13 cellular contexts compared by ENCODE assay signal in the genomic region with DNA sequence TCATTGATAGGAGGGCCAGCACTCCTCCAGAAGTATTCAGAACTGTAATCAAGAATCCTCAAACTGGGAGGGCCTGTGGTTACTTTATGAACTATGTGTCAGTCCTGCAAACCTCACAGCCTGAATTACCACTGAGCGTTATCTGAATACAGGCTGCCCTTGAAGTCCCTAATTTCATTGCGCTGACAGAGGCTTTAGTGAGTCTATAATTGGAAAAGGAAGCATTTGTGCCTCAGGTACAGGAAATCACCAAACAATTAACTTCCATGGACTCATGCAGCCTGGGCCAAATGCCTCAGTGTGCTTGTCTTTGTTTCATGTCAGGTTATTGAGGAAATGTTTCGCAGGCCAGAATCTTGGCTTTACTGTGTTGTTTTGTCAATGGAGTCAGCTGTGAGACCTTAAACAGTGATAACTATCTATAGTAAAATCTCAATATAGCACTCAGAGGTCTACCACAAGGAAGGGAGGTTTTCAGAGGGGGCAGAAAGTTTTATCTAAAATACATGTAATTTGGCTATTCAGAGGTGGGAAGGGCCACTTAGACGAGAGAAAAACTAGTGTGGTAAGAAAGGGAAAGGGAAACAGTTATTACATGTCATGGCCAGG. TPM values are rescaled to one million over a fixed set of nuclear protein-coding genes. Genes with fewer than 3 reads are reported as not detected.
DNase-seq lines count a peak whose midpoint lies in the region; ATAC-seq, FAIRE-seq and TF ChIP-seq lines count a peak whose summit lies in the region.
"Had no signal": no experiment of that assay in that cellular context is flagged by ENCODE, and none has a peak within 500 bp of the region (broad histone marks: within the 10 kb centered on the region; RNA-seq: fewer than 3 reads in every experiment).

No MANE protein-coding gene starts in this region.

- DNase-seq in GM12891 (ENCODE audit: insufficient read length, low spot score), result no peak
- DNase-seq in NCI-H226, result peak; percentile 51
- no peak for DNase-seq in bronchial epithelial cell (ENCODE audit: low read depth)
- no peak for DNase-seq in neural progenitor cell (ENCODE audit: low spot score)
- no peak for DNase-seq in NCI-H82 treated with DMSO at 0.1 percent for 48 hours (lab: John Stamatoyannopoulos, UW; ENCODE audit: unreplicated experiment)
- DNase-seq in dorsolateral prefrontal cortex, result no peak
- no peak for DNase-seq in trophoblast cell
- DNase-seq: activated CD8-positive, alpha-beta T cell treated with anti-CD3 and anti-CD28 coated beads, Interleukin-2, amount 10 ng/mL, durations not matched to agents 7 days and 5 days; activated gamma-delta T cell treated with Interleukin-2 at 50 U/mL for 16 hours; GF-D8; NCI-H2029 had no signal

- H3K14ac ChIP-seq in trophoblast cell (ENCODE audit: low read length), result no peak overlapping the region

- H3K18ac ChIP-seq in trophoblast cell (ENCODE audit: low read length), result no peak overlapping the region

- peaks cover 2% of the 10 kb centered on the region for H3K27me3 Mint-ChIP-seq in neural progenitor cell (ENCODE audit: insufficient read depth, low read depth)

- H2AFZ ChIP-seq in neural progenitor cell (replicated peaks), result no peak overlapping the region
- no peak overlapping the region for H2AFZ ChIP-seq in trophoblast cell (ENCODE audit: insufficient read depth, low read length, poor library complexity)

- no peak overlapping the region for H3K23ac ChIP-seq in trophoblast cell (ENCODE audit: low read length)

- H2BK12ac ChIP-seq in trophoblast cell (ENCODE audit: low read length), result no peak overlapping the region

- no peaks in the 10 kb centered on the region for H3K9me3 ChIP-seq in neural progenitor cell (ENCODE audit: low read depth)
- H3K9me3 ChIP-seq in trophoblast cell (ENCODE audit: insufficient read depth, low read depth, low read length), result no peaks in the 10 kb centered on the region

- H3K4me1 ChIP-seq in neural progenitor cell (peaks cover 24% of the 10 kb centered on the region), trophoblast cell (ENCODE audit: control insufficient read depth in 1 of 2, insufficient read depth in 2 of 2, low read length in 2 of 2) (peaks cover 0 to 2% of the 10 kb centered on the region in 2 experiments)

- FAIRE-seq in GM12891 (lab: Jason Lieb, UNC) (peak; percentile 69), bronchial epithelial cell (lab: Jason Lieb, UNC) (peak; percentile 28)

- H3K27ac ChIP-seq in neural progenitor cell, result peak overlapping the region; percentile 43
- H3K27ac ChIP-seq in dorsolateral prefrontal cortex, result peak overlapping the region in 1 of 59 donors; percentile 27
- no peak overlapping the region for H3K27ac ChIP-seq in trophoblast cell (ENCODE audit: low read depth, low read length)
- H3K27ac ChIP-seq: C4-2B had no signal

- ATAC-seq in GM18870 (IDR thresholded peaks at IDR 0.05; ENCODE audit: unreplicated experiment), result no peak
- ATAC-seq: activated CD8-positive, alpha-beta T cell treated with anti-CD3 and anti-CD28 coated beads, Interleukin-2, amount 10 ng/mL, durations not matched to agents 7 days and 5 days had no signal

- H3K36me3 ChIP-seq in bronchial epithelial cell (ENCODE audit: control insufficient read depth, insufficient read depth, low read length), result no peaks in the 10 kb centered on the region
- no peaks in the 10 kb centered on the region for H3K36me3 ChIP-seq in neural progenitor cell
- H3K36me3 ChIP-seq in trophoblast cell (ENCODE audit: control insufficient read depth in 1 of 2, insufficient read depth in 2 of 2, low read length in 2 of 2), result no peaks in the 10 kb centered on the region

- no peaks in the 10 kb centered on the region for H4K20me1 ChIP-seq in neural progenitor cell (ENCODE audit: low read depth)

- no peak overlapping the region for H4K12ac ChIP-seq in trophoblast cell (ENCODE audit: low read depth, low read length)

- H3K27ac Mint-ChIP-seq in neural progenitor cell, result peak overlapping the region; percentile 61
- H3K27ac Mint-ChIP-seq: activated CD8-positive, alpha-beta T cell treated with anti-CD3 and anti-CD28 coated beads, Interleukin-2, amount 10 ng/mL, durations not matched to agents 7 days and 5 days had no signal

- TF ChIP-seq CTCF in bronchial epithelial cell (IDR thresholded peaks at IDR 0.05; ENCODE audit: insufficient read depth, low read length, severe bottlenecking), result no peak
- no peak for TF ChIP-seq CTCF in neural progenitor cell (IDR thresholded peaks at IDR 0.05)
- no peak for TF ChIP-seq CTCF in dorsolateral prefrontal cortex (IDR thresholded peaks at IDR 0.05 in 54 of 56, conservative IDR thresholded peaks at IDR 0.05 in 2 of 56; ENCODE audit: low read depth in 1 of 56, partially characterized antibody in 56 of 56)

- no peak overlapping the region for H3K4me3 Mint-ChIP-seq in neural progenitor cell
- H3K4me3 Mint-ChIP-seq: activated CD8-positive, alpha-beta T cell treated with anti-CD3 and anti-CD28 coated beads, Interleukin-2, amount 10 ng/mL, durations not matched to agents 7 days and 5 days had no signal

- intact Hi-C loops in dorsolateral prefrontal cortex (cut with DNase I), result no loop called here

- H3K4me1 Mint-ChIP-seq in neural progenitor cell, result peaks cover 34% of the 10 kb centered on the region

- H3K4me2 ChIP-seq in neural progenitor cell (peak overlapping the region; percentile 32), trophoblast cell (ENCODE audit: low read length) (no peak overlapping the region)

- no peak overlapping the region for H3K4me3 ChIP-seq in bronchial epithelial cell (ENCODE audit: low read depth, low read length)
- no peak overlapping the region for H3K4me3 ChIP-seq in neural progenitor cell
- no peak overlapping the region for H3K4me3 ChIP-seq in dorsolateral prefrontal cortex
- no peak overlapping the region for H3K4me3 ChIP-seq in trophoblast cell (ENCODE audit: low read depth, low read length)

- H3K36me3 Mint-ChIP-seq in neural progenitor cell, result no peaks in the 10 kb centered on the region

- H3K9me3 Mint-ChIP-seq in neural progenitor cell, result no peaks in the 10 kb centered on the region

- H3K79me2 ChIP-seq in neural progenitor cell (ENCODE audit: low read depth) (no peaks in the 10 kb centered on the region), trophoblast cell (ENCODE audit: control insufficient read depth, insufficient read depth, low read length, poor library complexity) (no peaks in the 10 kb centered on the region)

- H3K9ac ChIP-seq in neural progenitor cell, result no peak overlapping the region
- no peak overlapping the region for H3K9ac ChIP-seq in trophoblast cell (ENCODE audit: low read length)

- H2BK120ac ChIP-seq in trophoblast cell (ENCODE audit: insufficient read depth, low read length, poor library complexity), result no peak overlapping the region

- H3K79me1 ChIP-seq in trophoblast cell (ENCODE audit: low read length), result no peaks in the 10 kb centered on the region

- WGBS in trophoblast cell (ENCODE audit: extremely low coverage, insufficient coverage, insufficient read length), result no CpG with 5 or more reads among the region's 4 CpGs

- H2BK5ac ChIP-seq in trophoblast cell (ENCODE audit: low read depth, low read length, poor library complexity), result no peak overlapping the region

- no peak overlapping the region for H4K91ac ChIP-seq in trophoblast cell (ENCODE audit: low read depth, low read length)

- H2AK5ac ChIP-seq in trophoblast cell (ENCODE audit: low read length), result no peak overlapping the region

- H3K27me3 ChIP-seq in bronchial epithelial cell (ENCODE audit: control insufficient read depth, insufficient read depth, low read length) (no peaks in the 10 kb centered on the region), neural progenitor cell (no peaks in the 10 kb centered on the region), dorsolateral prefrontal cortex (no peaks in the 10 kb centered on the region), trophoblast cell (ENCODE audit: insufficient read depth, low read length) (no peaks in the 10 kb centered on the region)

- H4K8ac ChIP-seq in trophoblast cell (ENCODE audit: low read depth, low read length), result no peak overlapping the region

- no peak overlapping the region for H3K4ac ChIP-seq in trophoblast cell (ENCODE audit: low read depth, low read length)

- peaks cover 22% of the 10 kb centered on the region for H3F3A ChIP-seq in neural progenitor cell (ENCODE audit: low read depth)

- no peak for TF ChIP-seq POLR2A in GM12891 (IDR thresholded peaks at IDR 0.05; ENCODE audit: low read depth, low read length)

TF ChIP-seq in GM12891, 5 proteins besides CTCF, POLR2A, EP300 and RAD21:
- TF ChIP-seq POU2F2 (IDR thresholded peaks at IDR 0.05; ENCODE audit: low read depth, low read length) (no peak), TAF1 (IDR thresholded peaks at IDR 0.05; ENCODE audit: low read depth, low read length) (no peak), SPI1 (IDR thresholded peaks at IDR 0.05; ENCODE audit: low read depth, low read length) (no peak), PAX5 (IDR thresholded peaks at IDR 0.05; ENCODE audit: insufficient read depth, low read length, severe bottlenecking) (no peak), POLR2AphosphoS5 (IDR thresholded peaks at IDR 0.05; ENCODE audit: low read depth, low read length) (no peak)
TF ChIP-seq in GM12891: peak in this region for 0.

RNA-seq across cellular contexts. Expression of a gene that starts 32.9 kb away (rescaled TPM):
- 11.6 TPM for polyA plus RNA-seq in GM12891 (2012; ENCODE audit: low read depth, missing spikeins)
- total RNA-seq in bronchial epithelial cell (20.8 and 37.5 TPM in 2 replicates), neural progenitor cell (ENCODE audit: low replicate concordance) (71.9 and 92.7 TPM in 2 replicates), dorsolateral prefrontal cortex (100 to 1,000 TPM in 6 of 120 experiments, 10 to 100 TPM in 114; 39.8 to 134 (median 64.9) TPM)
- polyA plus RNA-seq in trophoblast cell (2013), result 34.5 and 37.7 TPM in 2 replicates
